ENCODE assay signal across 20 cellular contexts in genomic region chr15:89806565-89807550, GRCh38. TPM values are rescaled to one million over a fixed set of nuclear protein-coding genes. Genes with fewer than 3 reads are reported as not detected.
A peak's percentile ranks its signal among the peaks of the same experiment; 100 is the strongest.
DNase-seq lines count a peak whose midpoint lies in the region; ATAC-seq and TF ChIP-seq lines count a peak whose summit lies in the region.
"Had no signal": no experiment of that assay in that cellular context is flagged by ENCODE, and none has a peak within 500 bp of the region (broad histone marks: within the 10 kb centered on the region; RNA-seq: fewer than 3 reads in every experiment).

No MANE protein-coding gene starts in this region.

- H3K27ac ChIP-seq in hepatocyte = peak overlapping the region; percentile 27
- peak overlapping the region; percentile 45 for H3K27ac ChIP-seq in muscle layer of duodenum (ENCODE audit: low read length)
- no peak overlapping the region for H3K27ac ChIP-seq in aorta (ENCODE audit: low read depth in 1 of 2, low read length in 2 of 2)

- H3K79me2 ChIP-seq in hepatocyte = peaks cover 17% of the 10 kb centered on the region

- intact Hi-C loops in activated naive CD4-positive, alpha-beta T cell treated with anti-CD3 and anti-CD28 coated beads for 36 hours (cut with micrococcal nuclease) = no loop called here
- intact Hi-C loops in aorta (cut with DNase I) = no loop called here

- H3K4me1 Mint-ChIP-seq in activated naive CD4-positive, alpha-beta T cell treated with anti-CD3 and anti-CD28 coated beads, Interleukin-2, amount 10 ng/mL, durations not matched to agents 7 days and 5 days = no peaks in the 10 kb centered on the region
- no peaks in the 10 kb centered on the region for H3K4me1 Mint-ChIP-seq in activated naive CD4-positive, alpha-beta T cell treated with anti-CD3 and anti-CD28 coated beads for 36 hours (ENCODE audit: low read depth)
- H3K4me1 Mint-ChIP-seq: activated CD4-positive, alpha-beta memory T cell treated with anti-CD3 and anti-CD28 coated beads, Interleukin-2, amount 10 ng/mL, durations not matched to agents 7 days and 5 days had no signal

- no peak for TF ChIP-seq CTCF in hepatocyte (IDR thresholded peaks at IDR 0.05; ENCODE audit: poor library complexity)

- CTCF ChIA-PET in activated naive CD4-positive, alpha-beta T cell treated with anti-CD3 and anti-CD28 coated beads, Interleukin-2, amount 10 ng/mL, durations not matched to agents 7 days and 5 days (lab: Charles Lee) = no interaction called here
- CTCF ChIA-PET in activated naive CD4-positive, alpha-beta T cell treated with anti-CD3 and anti-CD28 coated beads for 36 hours (lab: Charles Lee) = no interaction called here

- no peak overlapping the region for H3K4me3 ChIP-seq in hepatocyte
- no peak overlapping the region for H3K4me3 ChIP-seq in muscle layer of duodenum (ENCODE audit: low read depth in 1 of 2, low read length in 2 of 2)
- no peak overlapping the region for H3K4me3 ChIP-seq in aorta (ENCODE audit: low read length in 2 of 2)
- H3K4me3 ChIP-seq: K562 had no signal

- no peak overlapping the region for H3K4me3 Mint-ChIP-seq in activated naive CD4-positive, alpha-beta T cell treated with anti-CD3 and anti-CD28 coated beads, Interleukin-2, amount 10 ng/mL, durations not matched to agents 7 days and 5 days
- no peak overlapping the region for H3K4me3 Mint-ChIP-seq in activated naive CD4-positive, alpha-beta T cell treated with anti-CD3 and anti-CD28 coated beads for 36 hours
- H3K4me3 Mint-ChIP-seq: activated CD4-positive, alpha-beta memory T cell treated with anti-CD3 and anti-CD28 coated beads, Interleukin-2, amount 10 ng/mL, durations not matched to agents 7 days and 5 days; type B pancreatic cell had no signal

- H3K27me3 Mint-ChIP-seq in activated naive CD4-positive, alpha-beta T cell treated with anti-CD3 and anti-CD28 coated beads, Interleukin-2, amount 10 ng/mL, durations not matched to agents 7 days and 5 days = peaks cover 12% of the 10 kb centered on the region
- H3K27me3 Mint-ChIP-seq in activated naive CD4-positive, alpha-beta T cell treated with anti-CD3 and anti-CD28 coated beads for 36 hours (ENCODE audit: low read depth) = peaks cover 4% of the 10 kb centered on the region

- H3K36me3 Mint-ChIP-seq in activated naive CD4-positive, alpha-beta T cell treated with anti-CD3 and anti-CD28 coated beads, Interleukin-2, amount 10 ng/mL, durations not matched to agents 7 days and 5 days = no peaks in the 10 kb centered on the region
- no peaks in the 10 kb centered on the region for H3K36me3 Mint-ChIP-seq in activated naive CD4-positive, alpha-beta T cell treated with anti-CD3 and anti-CD28 coated beads for 36 hours (ENCODE audit: low read depth)
- H3K36me3 Mint-ChIP-seq: type B pancreatic cell had no signal

- H3K27ac Mint-ChIP-seq in activated naive CD4-positive, alpha-beta T cell treated with anti-CD3 and anti-CD28 coated beads, Interleukin-2, amount 10 ng/mL, durations not matched to agents 7 days and 5 days = no peak overlapping the region
- no peak overlapping the region for H3K27ac Mint-ChIP-seq in activated naive CD4-positive, alpha-beta T cell treated with anti-CD3 and anti-CD28 coated beads for 36 hours
- H3K27ac Mint-ChIP-seq: activated CD4-positive, alpha-beta memory T cell treated with anti-CD3 and anti-CD28 coated beads, Interleukin-2, amount 10 ng/mL, durations not matched to agents 7 days and 5 days; type B pancreatic cell had no signal

- H3K9me3 Mint-ChIP-seq in activated naive CD4-positive, alpha-beta T cell treated with anti-CD3 and anti-CD28 coated beads, Interleukin-2, amount 10 ng/mL, durations not matched to agents 7 days and 5 days = no peaks in the 10 kb centered on the region
- no peaks in the 10 kb centered on the region for H3K9me3 Mint-ChIP-seq in activated naive CD4-positive, alpha-beta T cell treated with anti-CD3 and anti-CD28 coated beads for 36 hours
- H3K9me3 Mint-ChIP-seq: activated CD4-positive, alpha-beta memory T cell treated with anti-CD3 and anti-CD28 coated beads, Interleukin-2, amount 10 ng/mL, durations not matched to agents 7 days and 5 days; type B pancreatic cell had no signal

- peak overlapping the region; percentile 20 for H3K4me2 ChIP-seq in hepatocyte

- no peak overlapping the region for H2AFZ ChIP-seq in hepatocyte

- no peaks in the 10 kb centered on the region for H4K20me1 ChIP-seq in hepatocyte (ENCODE audit: insufficient read depth, poor library complexity, severe bottlenecking)

- H3K9me2 ChIP-seq in hepatocyte (replicated peaks; ENCODE audit: insufficient read depth) = no peaks in the 10 kb centered on the region

- WGBS in hepatocyte (ENCODE audit: low lambda C conversion rate, missing lambda C conversion rate) = 66% methylated on average over 22 of the region's 22 CpGs
- WGBS in aorta, 2 donors = 92 to 94% methylated on average over 22 of the region's 22 CpGs

- H3K36me3 ChIP-seq in hepatocyte (replicated peaks; ENCODE audit: insufficient read depth, low read depth) (no peaks in the 10 kb centered on the region), muscle layer of duodenum (ENCODE audit: control insufficient read depth in 1 of 2, insufficient read depth in 2 of 2, low read length in 2 of 2) (peaks cover 0 to 6% of the 10 kb centered on the region in 2 donors), aorta (ENCODE audit: control insufficient read depth in 1 of 2, insufficient read depth in 2 of 2, low read length in 1 of 2) (no peaks in the 10 kb centered on the region)

- ATAC-seq in aorta (ENCODE audit: low FRiP score) = no peak
- ATAC-seq in GM21576 (IDR thresholded peaks at IDR 0.05; ENCODE audit: unreplicated experiment) = no peak
- no peak for ATAC-seq in GM21447 (IDR thresholded peaks at IDR 0.05; ENCODE audit: unreplicated experiment)
- ATAC-seq: K562 had no signal

- peaks cover 19% of the 10 kb centered on the region for H3K4me1 ChIP-seq in hepatocyte (ENCODE audit: insufficient read depth)
- no peaks in the 10 kb centered on the region for H3K4me1 ChIP-seq in muscle layer of duodenum (ENCODE audit: control insufficient read depth in 1 of 2, insufficient read depth in 2 of 2, low read length in 2 of 2)
- H3K4me1 ChIP-seq in aorta (ENCODE audit: control insufficient read depth in 1 of 2, insufficient read depth in 2 of 2, low read length in 2 of 2) = no peaks in the 10 kb centered on the region

- H3K27me3 ChIP-seq in hepatocyte (no peaks in the 10 kb centered on the region), muscle layer of duodenum (ENCODE audit: low read depth, low read length) (no peaks in the 10 kb centered on the region), aorta (ENCODE audit: control insufficient read depth in 1 of 2, insufficient read depth in 2 of 2, low read length in 1 of 2) (no peaks in the 10 kb centered on the region)

- DNase-seq in activated naive CD4-positive, alpha-beta T cell treated with anti-CD3 and anti-CD28 coated beads, Interleukin-2, amount 10 ng/mL, durations not matched to agents 7 days and 5 days = peak; percentile 3
- DNase-seq in activated naive CD4-positive, alpha-beta T cell treated with anti-CD3 and anti-CD28 coated beads for 36 hours = no peak
- peak; percentile 65 for DNase-seq in hepatocyte (ENCODE audit: low spot score)
- peak; percentile 43 to 64 for DNase-seq in aorta
- DNase-seq in midbrain (lab: John Stamatoyannopoulos, UW) = no peak
- DNase-seq: 8988T; activated CD4-positive, alpha-beta memory T cell treated with anti-CD3 and anti-CD28 coated beads, Interleukin-2, amount 10 ng/mL, durations not matched to agents 7 days and 5 days; activated effector memory CD4-positive, alpha-beta T cell treated with anti-CD3 and anti-CD28 coated beads, Interleukin-2, amount 50 U/mL, for 16 hours; DMS79 treated with DMSO at 0.1 percent for 48 hours; NCI-H1436 treated with DMSO at 0.1 percent for 48 hours; NCI-H526; retina; T-helper 9 cell had no signal

- no peaks in the 10 kb centered on the region for H3K9me3 ChIP-seq in hepatocyte (ENCODE audit: low read depth)
- H3K9me3 ChIP-seq in muscle layer of duodenum (ENCODE audit: control insufficient read depth in 1 of 2, low read length in 2 of 2) = no peaks in the 10 kb centered on the region
- H3K9me3 ChIP-seq in aorta (ENCODE audit: control insufficient read depth, low read length) = no peaks in the 10 kb centered on the region

RNA-seq across cellular contexts. Expression of gene ANPEP, which starts 7.8 kb away (rescaled TPM):
- not detected for total RNA-seq in activated naive CD4-positive, alpha-beta T cell treated with anti-CD3 and anti-CD28 coated beads for 36 hours
- total RNA-seq in hepatocyte (115 and 137 TPM in 2 replicates), aorta (10 to 100 TPM; 21.4 to 30.7 TPM)
- polyA plus RNA-seq in hepatocyte (123 and 166 TPM in 2 replicates), aorta (100 to 1,000 TPM in 1 of 2 donors, 1 to 10 TPM in 1; 4.2 to 225 TPM)

RNA-seq across cellular contexts. Expression of gene MESP2, which starts 30.7 kb away (rescaled TPM):
- not detected for total RNA-seq in activated naive CD4-positive, alpha-beta T cell treated with anti-CD3 and anti-CD28 coated beads for 36 hours
- total RNA-seq in hepatocyte (0.30 and 1.2 TPM in 2 replicates), aorta (not detected)
- polyA plus RNA-seq in hepatocyte (not detected in 2 replicates), aorta (1 to 10 TPM in 1 of 2 donors, not detected in 1; 3.0 TPM)
- total RNA-seq: activated CD4-positive, alpha-beta memory T cell treated with anti-CD3 and anti-CD28 coated beads, Interleukin-2, amount 10 ng/mL, durations not matched to agents 7 days and 5 days; mononuclear cell had no signal
- polyA plus RNA-seq: fibroblast of lung had no signal

RNA-seq across cellular contexts. Expression of gene MESP1, which starts 55.8 kb away (rescaled TPM):
- total RNA-seq in activated naive CD4-positive, alpha-beta T cell treated with anti-CD3 and anti-CD28 coated beads for 36 hours = 1 to 10 TPM; 4.4 to 6.6 TPM
- total RNA-seq in hepatocyte = 0.48 and 0.50 TPM in 2 replicates
- 1.0 and 2.7 TPM in 2 replicates for polyA plus RNA-seq in hepatocyte
- 1 to 10 TPM in 1 of 2 donors, under 1 TPM in 1; 0.63 to 1.2 TPM for total RNA-seq in aorta
- polyA plus RNA-seq in aorta = under 1 TPM in 1 of 2 donors, not detected in 1; 0.49 TPM
- total RNA-seq: mononuclear cell had no signal
- polyA plus RNA-seq: fibroblast of lung had no signal

Comparison
In these comparisons a context has a peak if more than half of its experiments do, and no peak if none do; other contexts are left out.
1. DNase-seq: peak in activated naive CD4-positive, alpha-beta T cell treated with anti-CD3 and anti-CD28 coated beads, Interleukin-2, amount 10 ng/mL, durations not matched to agents 7 days and 5 days (single experiment), hepatocyte (single experiment) and aorta (2 of 2); none in activated naive CD4-positive, alpha-beta T cell treated with anti-CD3 and anti-CD28 coated beads for 36 hours (single experiment) and midbrain (single experiment).
2. H3K27ac ChIP-seq: peak in hepatocyte (single experiment) and muscle layer of duodenum (single experiment); none in aorta (0 of 2).
3. RNA of gene ANPEP, which starts 7.8 kb away (total RNA-seq): 115 to 137 TPM in hepatocyte and 21.4 to 30.7 TPM in aorta; not detected in activated naive CD4-positive, alpha-beta T cell treated with anti-CD3 and anti-CD28 coated beads for 36 hours; every median in the first group is over 10 times any median in the second.